8 cellular contexts compared by ENCODE assay signal in genomic region chr20:63537525-63538203, GRCh38. TPM values are rescaled to one million over a fixed set of nuclear protein-coding genes. Genes with fewer than 3 reads are reported as not detected.
DNase-seq lines count a peak whose midpoint lies in the region; ATAC-seq and TF ChIP-seq lines count a peak whose summit lies in the region.

No MANE protein-coding gene starts in this region.

- ATAC-seq in GM19035 (IDR thresholded peaks at IDR 0.05; ENCODE audit: unreplicated experiment) (peak; percentile 83), HG03280 (IDR thresholded peaks at IDR 0.05; ENCODE audit: unreplicated experiment) (peak; percentile 85)

- no peaks in the 10 kb centered on the region for H3K27me3 ChIP-seq in BJ (ENCODE audit: control insufficient read depth, insufficient read depth, low read length)

- H3K36me3 ChIP-seq in BJ (ENCODE audit: control insufficient read depth, insufficient read depth, low read length), result no peaks in the 10 kb centered on the region

- POLR2A ChIA-PET in BJ (lab: Charles Lee), result interaction anchor here (0.9 kb wide), 1 partner anchor 328 kb away, joined by 3 read pairs; no protein-coding TSS in a partner anchor

- no peak overlapping the region for H3K27ac Mint-ChIP-seq in chondrocyte (ENCODE audit: unreplicated experiment)

- CTCF ChIA-PET in BJ (lab: Yijun Ruan, JAX), result interaction anchor here (0.5 to 5.8 kb wide), 40 partner anchors 8 to 583 kb away, joined by 3 to 53 read pairs (median 4); partner anchors contain the start of genes GMEB2, PRPF6, RTEL1 and SAMD10

- H3K9me3 Mint-ChIP-seq in chondrocyte (ENCODE audit: low read depth), result no peaks in the 10 kb centered on the region

- peaks cover 10% of the 10 kb centered on the region for H3K4me1 Mint-ChIP-seq in chondrocyte (ENCODE audit: low read depth)

- DNase-seq in BJ (ENCODE audit: low read depth), result peak; percentile 47
- peak; percentile 67 for DNase-seq in NCI-H345 treated with DMSO at 0.1 percent for 48 hours (lab: John Stamatoyannopoulos, UW; ENCODE audit: unreplicated experiment)
- peak; percentile 95 for DNase-seq in activated CD4-positive, CD25-positive, alpha-beta regulatory T cell treated with anti-CD3 and anti-CD28 coated beads, Interleukin-2, amount 50 U/mL, for 72 hours
- no peak for DNase-seq in chondrocyte (ENCODE audit: low spot score)
- DNase-seq in left kidney (ENCODE audit: low read depth, low spot score), result peak; percentile 94
- DNase-seq in stimulated activated CD4-positive, alpha-beta T cell treated with anti-CD3 and anti-CD28 coated beads, Interleukin-2, amount 100 ng/mL, for 4 hours (ENCODE audit: low read depth), result peak; percentile 88

- H3K4me3 Mint-ChIP-seq in chondrocyte (ENCODE audit: unreplicated experiment), result peak overlapping the region; percentile 35

- no peaks in the 10 kb centered on the region for H3K36me3 Mint-ChIP-seq in chondrocyte (ENCODE audit: low read depth)

- TF ChIP-seq CTCF in BJ (IDR thresholded peaks at IDR 0.05; ENCODE audit: insufficient read depth, low read depth, low read length) (peak; percentile 95), chondrocyte (IDR thresholded peaks at IDR 0.05) (peak; percentile 100)

- H3K27me3 Mint-ChIP-seq in chondrocyte (ENCODE audit: low read depth), result no peaks in the 10 kb centered on the region

- H3K4me3 ChIP-seq in BJ (ENCODE audit: low read depth, low read length), result peak overlapping the region; percentile 30

RNA-seq across cellular contexts. Expression of gene PTK6, which starts 0.5 kb away (rescaled TPM):
- polyA plus RNA-seq in BJ (2011; rRNA removed), result 0.05 and 0.07 TPM in 2 replicates
- polyA minus RNA-seq in BJ (2011; rRNA and poly(A)+ RNA removed), result not detected in 2 replicates
- not detected in 3 replicates for total RNA-seq in chondrocyte

RNA-seq across cellular contexts. Expression of gene SRMS, which starts 9.9 kb away (rescaled TPM):
- polyA plus RNA-seq in BJ (2011; rRNA removed), result not detected in 2 replicates
- polyA minus RNA-seq in BJ (2011; rRNA and poly(A)+ RNA removed), result not detected in 2 replicates
- total RNA-seq in chondrocyte, result not detected in 3 replicates

RNA-seq across cellular contexts. Expression of gene FNDC11, which starts 16.3 kb away (rescaled TPM):
- 0.26 and 0.76 TPM in 2 replicates for polyA plus RNA-seq in BJ (2011; rRNA removed)
- polyA minus RNA-seq in BJ (2011; rRNA and poly(A)+ RNA removed), result 0.15 and 0.19 TPM in 2 replicates
- 0.25 to 0.38 TPM in 2 of 3 replicates, not detected in the other for total RNA-seq in chondrocyte

RNA-seq across cellular contexts. Expression of gene PPDPF, which starts 17.1 kb away (rescaled TPM):
- 16.5 and 26.9 TPM in 2 replicates for polyA plus RNA-seq in BJ (2011; rRNA removed)
- 21.1 and 55.6 TPM in 2 replicates for polyA minus RNA-seq in BJ (2011; rRNA and poly(A)+ RNA removed)
- 245 to 268 TPM (median 261 TPM) in 3 replicates for total RNA-seq in chondrocyte

RNA-seq across cellular contexts. Expression of gene HELZ2, which starts 36.4 kb away (rescaled TPM):
- 4.3 and 7.9 TPM in 2 replicates for polyA plus RNA-seq in BJ (2011; rRNA removed)
- 12.8 and 15.2 TPM in 2 replicates for polyA minus RNA-seq in BJ (2011; rRNA and poly(A)+ RNA removed)
- 13.6 to 18.1 TPM (median 14.9 TPM) in 3 replicates for total RNA-seq in chondrocyte
